ENCODE assay signal across 25 cellular contexts in genomic region chr2:168143813-168144212, GRCh38.
"Had no signal": no experiment of that assay in that cellular context is flagged by ENCODE, and none has a peak within 500 bp of the region (broad histone marks: within the 10 kb centered on the region; RNA-seq: fewer than 3 reads in every experiment).

No MANE protein-coding gene starts in this region.

- H2AFZ ChIP-seq: PC-9 had no signal

- H3K4me2 ChIP-seq: PC-9 had no signal

- H3K4me3 ChIP-seq: MG63, PC-9, Peyer's patch, SJCRH30, SK-N-MC had no signal

- H3K27ac ChIP-seq: HL-60, PC-9, Peyer's patch, SJCRH30, SK-N-MC had no signal

- H3K36me3 ChIP-seq: SJCRH30 had no signal

- ATAC-seq: Right ventricle myocardium inferior had no signal

- H3K9me3 ChIP-seq: MG63, Peyer's patch, SJCRH30 had no signal

- H3K27me3 ChIP-seq: MG63, Peyer's patch, SJCRH30 had no signal

- H3K4me1 ChIP-seq: Peyer's patch had no signal

- DNase-seq: KBM-7; MG63; NCI-H1092; NCI-H1105 treated with DMSO at 0.1 percent for 48 hours; NCI-H1417 treated with DMSO at 0.1 percent for 48 hours; NCI-H146; NCI-H1694 treated with DMSO at 0.1 percent for 48 hours; NCI-H1930; NCI-H2081; NCI-H2107; NCI-H226; NCI-H446; NCI-H510A; NCI-H524 treated with DMSO at 0.1 percent for 48 hours; NCI-H69; NCI-H774; NK-92 treated with Interleukin-12 subunit alpha and Interleukin-12 subunit beta, amount 100 ng/mL, for 24 hours; OCI-M1; PC-9; Peyer's patch; SHP77 treated with DMSO at 0.1 percent for 48 hours; SJCRH30 had no signal
